15 cellular contexts compared by ENCODE assay signal in the genomic region with DNA sequence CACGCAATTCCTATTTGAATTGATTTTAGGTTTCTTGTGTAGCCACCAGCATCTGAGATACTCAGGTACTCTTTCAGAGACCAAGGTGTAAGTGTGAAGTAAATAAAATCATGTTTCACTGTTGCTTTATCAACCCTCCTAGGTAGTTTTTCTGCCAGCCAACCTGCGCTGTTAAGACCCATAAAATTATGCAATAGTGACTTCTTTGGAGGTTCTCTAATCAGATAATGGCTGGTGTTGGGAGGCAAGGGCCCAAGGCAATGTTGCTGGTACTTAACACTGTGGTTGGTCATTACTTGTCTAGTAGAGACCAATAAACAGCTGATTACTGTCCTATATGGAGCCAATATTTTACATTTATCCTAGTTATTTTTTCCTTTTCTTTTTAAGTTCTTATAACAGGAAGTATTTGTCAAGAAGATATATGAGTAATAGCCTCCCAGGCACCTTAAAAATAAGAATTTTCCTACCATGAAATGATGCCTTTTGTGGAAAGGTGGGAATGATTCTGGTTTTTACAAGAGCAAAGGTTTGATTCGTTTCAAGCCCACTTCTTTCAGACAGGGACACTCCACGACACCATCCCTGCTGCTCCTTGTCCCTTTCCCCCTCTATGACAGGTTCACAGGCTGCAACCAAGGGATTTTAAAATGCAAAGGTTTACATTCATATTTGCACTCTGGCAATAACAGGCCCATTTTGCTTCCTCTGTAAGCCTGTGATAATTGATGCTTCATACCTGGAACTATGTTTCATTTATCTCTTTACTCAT.
DNase-seq lines count a peak whose midpoint lies in the region; TF ChIP-seq lines count a peak whose summit lies in the region.
"Had no signal": no experiment of that assay in that cellular context is flagged by ENCODE, and none has a peak within 500 bp of the region (broad histone marks: within the 10 kb centered on the region; RNA-seq: fewer than 3 reads in every experiment).

No MANE protein-coding gene starts in this region.

- no peak overlapping the region for H4K8ac ChIP-seq in mesendoderm (ENCODE audit: low read depth, low read length)

- no peaks in the 10 kb centered on the region for H3K27me3 ChIP-seq in mesendoderm (ENCODE audit: insufficient read depth, low read length, poor library complexity)
- H3K27me3 ChIP-seq in sigmoid colon: no peaks in the 10 kb centered on the region
- H3K27me3 ChIP-seq in left ventricle myocardium inferior (ENCODE audit: low read depth): peaks cover 8% of the 10 kb centered on the region
- H3K27me3 ChIP-seq: BLaER1 treated with 17β-estradiol and CSF1 and Interleukin-3, amounts not matched to agents 10 nM and 100 nM; MG63 had no signal

- no peak overlapping the region for H3K9ac ChIP-seq in mesendoderm (ENCODE audit: low read length)
- H3K9ac ChIP-seq: BLaER1 treated with 17β-estradiol and CSF1 and Interleukin-3, amounts not matched to agents 10 nM and 100 nM had no signal

- no CpG with 5 or more reads among the region's 4 CpGs for WGBS in mesendoderm (ENCODE audit: extremely low coverage, insufficient coverage, low lambda C conversion rate)
- 59 to 71% methylated on average over 4 of the region's 4 CpGs for WGBS in sigmoid colon, 2 donors

- no peak overlapping the region for H2BK5ac ChIP-seq in mesendoderm (ENCODE audit: low read length)

- TF ChIP-seq CTCF in sigmoid colon (IDR thresholded peaks at IDR 0.05): no peak
- no peak for TF ChIP-seq CTCF in left ventricle myocardium inferior (IDR thresholded peaks at IDR 0.05; ENCODE audit: borderline replicate concordance)

- no peak overlapping the region for H3K27ac ChIP-seq in mesendoderm (ENCODE audit: low read depth, low read length)
- H3K27ac ChIP-seq in sigmoid colon: peak overlapping the region; percentile 76 to 91 (median 85)
- H3K27ac ChIP-seq in left ventricle myocardium inferior (replicated peaks): no peak overlapping the region
- H3K27ac ChIP-seq: BLaER1 treated with 17β-estradiol and CSF1 and Interleukin-3, amounts not matched to agents 10 nM and 100 nM had no signal

- no peak overlapping the region for H3K4me3 ChIP-seq in mesendoderm (ENCODE audit: low read length)
- peak overlapping the region; percentile 40 to 56 (median 50) for H3K4me3 ChIP-seq in sigmoid colon
- H3K4me3 ChIP-seq in left ventricle myocardium inferior: no peak overlapping the region
- H3K4me3 ChIP-seq: BLaER1 treated with 17β-estradiol and CSF1 and Interleukin-3, amounts not matched to agents 10 nM and 100 nM; MG63 had no signal

- TF ChIP-seq EP300 in sigmoid colon (IDR thresholded peaks at IDR 0.05): no peak

- no peak overlapping the region for H3K4me2 ChIP-seq in mesendoderm (ENCODE audit: low read length)
- H3K4me2 ChIP-seq: BLaER1 treated with 17β-estradiol and CSF1 and Interleukin-3, amounts not matched to agents 10 nM and 100 nM had no signal

- no peak overlapping the region for H2BK15ac ChIP-seq in mesendoderm (replicated peaks; ENCODE audit: low read depth)

- no peak overlapping the region for H3K4ac ChIP-seq in mesendoderm (ENCODE audit: low read depth, low read length)

- no peak overlapping the region for H3K56ac ChIP-seq in mesendoderm (ENCODE audit: low read length)

- intact Hi-C loops in sigmoid colon (cut with DNase I): loop anchor here (5.0 to 10.0 kb wide), 4 partner anchors 298 to 1151 kb away; no protein-coding TSS in a partner anchor
- intact Hi-C loops in left ventricle myocardium inferior (cut with micrococcal nuclease): no loop called here

- no peaks in the 10 kb centered on the region for H3K79me2 ChIP-seq in mesendoderm (ENCODE audit: control insufficient read depth, insufficient read depth, low read length)

- no peak for TF ChIP-seq POLR2A in sigmoid colon (IDR thresholded peaks at IDR 0.05)

- H2AK5ac ChIP-seq in mesendoderm (ENCODE audit: low read length): no peak overlapping the region

- DNase-seq in ELF-1 (ENCODE audit: low read depth, low spot score) (peak; percentile 46), cerebellar cortex (ENCODE audit: low spot score) (peak; percentile 71), mesendoderm (peak; percentile 18), sigmoid colon (no peak), left ventricle myocardium inferior (no peak), NCI-H2196 treated with DMSO at 0.1 percent for 48 hours (lab: John Stamatoyannopoulos, UW; ENCODE audit: unreplicated experiment) (no peak), mucosa of gallbladder (ENCODE audit: low spot score) (no peak)
- DNase-seq in activated CD4-positive, alpha-beta T cell treated with anti-CD3 and anti-CD28 coated beads, Interleukin-2, amount 50 U/mL, for 48 hours: no peak
- DNase-seq: DMS 273 treated with DMSO at 0.1 percent for 48 hours, H7, MG63, NCI-H1092 treated with DMSO at 0.1 percent for 48 hours, NCI-H1694, NCI-H774 had no signal

- H3K18ac ChIP-seq in mesendoderm (ENCODE audit: low read length): no peak overlapping the region

- no peak overlapping the region for H2BK120ac ChIP-seq in mesendoderm (ENCODE audit: low read depth, low read length)

- no peaks in the 10 kb centered on the region for H3K9me3 ChIP-seq in sigmoid colon
- H3K9me3 ChIP-seq in left ventricle myocardium inferior (replicated peaks): no peaks in the 10 kb centered on the region
- H3K9me3 ChIP-seq: BLaER1 treated with 17β-estradiol and CSF1 and Interleukin-3, amounts not matched to agents 10 nM and 100 nM; MG63 had no signal

- H4K5ac ChIP-seq in mesendoderm (ENCODE audit: low read length): no peak overlapping the region

- no peaks in the 10 kb centered on the region for H3K79me1 ChIP-seq in mesendoderm (ENCODE audit: low read length)

- no peaks in the 10 kb centered on the region for H3K36me3 ChIP-seq in mesendoderm (ENCODE audit: control insufficient read depth, insufficient read depth, low read length)
- no peaks in the 10 kb centered on the region for H3K36me3 ChIP-seq in sigmoid colon
- H3K36me3 ChIP-seq in left ventricle myocardium inferior: no peaks in the 10 kb centered on the region
- H3K36me3 ChIP-seq: BLaER1 treated with 17β-estradiol and CSF1 and Interleukin-3, amounts not matched to agents 10 nM and 100 nM; MG63 had no signal

- H3K4me1 ChIP-seq in mesendoderm (ENCODE audit: control insufficient read depth, low read depth, low read length): no peaks in the 10 kb centered on the region
- H3K4me1 ChIP-seq in sigmoid colon: peaks cover 3 to 55% (median 36%) of the 10 kb centered on the region in 4 donors
- H3K4me1 ChIP-seq in left ventricle myocardium inferior: no peaks in the 10 kb centered on the region
- H3K4me1 ChIP-seq: BLaER1 treated with 17β-estradiol and CSF1 and Interleukin-3, amounts not matched to agents 10 nM and 100 nM had no signal

- no peak overlapping the region for H3K23ac ChIP-seq in mesendoderm (ENCODE audit: low read length)

Comparison
In these comparisons a context has a peak if more than half of its experiments do, and no peak if none do; other contexts are left out.
1. DNase-seq: peak in ELF-1 (single experiment), cerebellar cortex (single experiment) and mesendoderm (single experiment); none in sigmoid colon (single experiment), left ventricle myocardium inferior (single experiment), NCI-H2196 treated with DMSO at 0.1 percent for 48 hours (single experiment), mucosa of gallbladder (single experiment) and activated CD4-positive, alpha-beta T cell treated with anti-CD3 and anti-CD28 coated beads, Interleukin-2, amount 50 U/mL, for 48 hours (0 of 2).
2. H3K27ac ChIP-seq: peak in sigmoid colon (4 of 4); none in mesendoderm (single experiment) and left ventricle myocardium inferior (single experiment).
3. H3K4me3 ChIP-seq: peak in sigmoid colon (4 of 4); none in mesendoderm (single experiment) and left ventricle myocardium inferior (single experiment).